In the genomic region with DNA sequence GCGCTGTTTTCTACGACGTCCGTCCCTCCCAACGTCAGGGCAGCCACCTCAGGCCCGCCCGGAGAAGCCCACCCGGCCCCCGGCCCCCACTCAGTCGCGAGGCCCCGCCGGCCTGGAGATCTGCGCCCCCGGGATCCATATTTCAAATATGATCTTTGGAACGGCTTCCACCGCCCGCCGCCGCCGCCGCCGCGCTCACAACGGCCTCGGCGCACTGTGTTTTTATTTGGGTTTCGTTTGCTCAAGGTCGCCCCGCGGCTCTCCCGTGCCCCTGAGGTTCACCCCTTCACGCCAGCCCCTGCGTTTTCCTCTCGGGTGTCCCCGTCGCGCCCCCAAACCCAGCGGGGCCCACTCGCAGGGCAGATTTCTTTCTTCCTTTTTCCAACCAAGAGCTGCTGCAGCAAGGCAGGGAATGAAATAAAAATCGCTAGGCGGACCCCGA, we compare ENCODE assay signal across 8 cellular contexts. TPM values are rescaled to one million over a fixed set of nuclear protein-coding genes. Genes with fewer than 3 reads are reported as not detected.
DNase-seq lines count a peak whose midpoint lies in the region; ATAC-seq and TF ChIP-seq lines count a peak whose summit lies in the region.

No MANE protein-coding gene starts in this region.

- peaks cover 35% of the 10 kb centered on the region for H3K27me3 Mint-ChIP-seq in neural progenitor cell (ENCODE audit: insufficient read depth, low read depth)

- H3K9ac ChIP-seq in NT2/D1 (ENCODE audit: insufficient read length, low read depth), result peak overlapping the region; percentile 56
- no peak overlapping the region for H3K9ac ChIP-seq in neural progenitor cell

- H2AFZ ChIP-seq in neural progenitor cell (replicated peaks), result peak overlapping the region; percentile 77

- peaks cover 3% of the 10 kb centered on the region; the same call in 1 of the 2 replicates for H3K9me3 ChIP-seq in BE2C
- H3K9me3 ChIP-seq in NT2/D1 (ENCODE audit: insufficient read depth, low read length), result peaks cover 8% of the 10 kb centered on the region; the same call in 1 of the 2 replicates
- H3K9me3 ChIP-seq in ectodermal cell (ENCODE audit: control insufficient read depth, low read length), result no peaks in the 10 kb centered on the region
- H3K9me3 ChIP-seq in neural progenitor cell (ENCODE audit: low read depth), result no peaks in the 10 kb centered on the region

- H3K4me3 ChIP-seq in BE2C (ENCODE audit: low read depth, low read length), result peak overlapping the region; percentile 60
- peak overlapping the region; percentile 62 for H3K4me3 ChIP-seq in NT2/D1 (ENCODE audit: insufficient read length, low read depth)
- peak overlapping the region; percentile 44 for H3K4me3 ChIP-seq in ectodermal cell (ENCODE audit: insufficient read depth, low read depth, low read length)
- H3K4me3 ChIP-seq in neural progenitor cell, result peak overlapping the region; percentile 56

- no peak for TF ChIP-seq CTCF in BE2C (IDR thresholded peaks at IDR 0.05; ENCODE audit: low read depth, low read length)
- TF ChIP-seq CTCF in neural progenitor cell (IDR thresholded peaks at IDR 0.05), result no peak

- DNase-seq in BE2C (no peak), NT2/D1 (ENCODE audit: low read depth, low spot score) (no peak), neural progenitor cell (ENCODE audit: low spot score) (no peak), midbrain (lab: John Stamatoyannopoulos, UW) (no peak)

- H3K4me1 ChIP-seq in BE2C (peaks cover 5% of the 10 kb centered on the region; the same call in 1 of the 2 replicates), NT2/D1 (ENCODE audit: insufficient read depth, insufficient read length) (peaks cover 17% of the 10 kb centered on the region), ectodermal cell (ENCODE audit: control insufficient read depth, insufficient read depth, low read length) (peaks cover 12% of the 10 kb centered on the region), neural progenitor cell (peaks cover 17% of the 10 kb centered on the region)

- H3K36me3 ChIP-seq in BE2C (no peaks in the 10 kb centered on the region), NT2/D1 (ENCODE audit: insufficient read depth, insufficient read length, low read length) (no peaks in the 10 kb centered on the region), ectodermal cell (ENCODE audit: control insufficient read depth, insufficient read depth, low read length) (no peaks in the 10 kb centered on the region), neural progenitor cell (no peaks in the 10 kb centered on the region)

- WGBS in ectodermal cell, 2 experiments, result 1% methylated on average over 43 of the region's 43 CpGs

- H3K9me3 Mint-ChIP-seq in neural progenitor cell, result no peaks in the 10 kb centered on the region

- no peaks in the 10 kb centered on the region for H3K36me3 Mint-ChIP-seq in neural progenitor cell

- H3K4me3 Mint-ChIP-seq in neural progenitor cell, result peak overlapping the region; percentile 86

- H3K27ac ChIP-seq in ectodermal cell (ENCODE audit: insufficient read depth, low read depth, low read length, poor library complexity, severe bottlenecking) (no peak overlapping the region), neural progenitor cell (no peak overlapping the region)

- H3K27me3 ChIP-seq in BE2C (peaks cover 49% of the 10 kb centered on the region), NT2/D1 (ENCODE audit: insufficient read depth, insufficient read length) (peaks cover 81% of the 10 kb centered on the region), ectodermal cell (ENCODE audit: control insufficient read depth, insufficient read depth, low read length, poor library complexity, severe bottlenecking) (peaks cover 78% of the 10 kb centered on the region), neural progenitor cell (peaks cover 92% of the 10 kb centered on the region)

- peaks cover 35% of the 10 kb centered on the region for H4K20me1 ChIP-seq in neural progenitor cell (ENCODE audit: low read depth)

- H3F3A ChIP-seq in neural progenitor cell (ENCODE audit: low read depth), result peaks cover 62% of the 10 kb centered on the region

- no peak for ATAC-seq in HG02973 (IDR thresholded peaks at IDR 0.05; ENCODE audit: unreplicated experiment)
- no peak for ATAC-seq in HG02884 (IDR thresholded peaks at IDR 0.05; ENCODE audit: unreplicated experiment)
- ATAC-seq in GM19023 (IDR thresholded peaks at IDR 0.05; ENCODE audit: unreplicated experiment), result no peak

- no peaks in the 10 kb centered on the region for H3K79me2 ChIP-seq in neural progenitor cell (ENCODE audit: low read depth)

- no peak overlapping the region for H3K27ac Mint-ChIP-seq in neural progenitor cell

- H3K4me2 ChIP-seq in neural progenitor cell, result peak overlapping the region; percentile 95

- H3K4me1 Mint-ChIP-seq in neural progenitor cell, result peaks cover 29% of the 10 kb centered on the region

RNA-seq across cellular contexts. Expression of a gene that starts 4.3 kb away (rescaled TPM):
- polyA plus RNA-seq in BE2C (2012; ENCODE audit: insufficient read depth, insufficient read length, low read depth), result 226 TPM
- polyA plus RNA-seq in ectodermal cell (2013, experiment 1 of 4), result 9.8 TPM
- 10.1 TPM for polyA plus RNA-seq in ectodermal cell (2013, experiment 2 of 4)
- 8.3 TPM for polyA plus RNA-seq in ectodermal cell (2013, experiment 3 of 4)
- 6.7 TPM for polyA plus RNA-seq in ectodermal cell (2013, experiment 4 of 4)
- 2.7 and 5.6 TPM in 2 replicates for total RNA-seq in neural progenitor cell (ENCODE audit: low replicate concordance)

RNA-seq across cellular contexts. Expression of a gene that starts 46.6 kb away (rescaled TPM):
- polyA plus RNA-seq in BE2C (2012; ENCODE audit: insufficient read depth, insufficient read length, low read depth), result 54.5 TPM
- 10.4 TPM for polyA plus RNA-seq in ectodermal cell (2013, experiment 1 of 4)
- polyA plus RNA-seq in ectodermal cell (2013, experiment 2 of 4), result 8.2 TPM
- 6.6 TPM for polyA plus RNA-seq in ectodermal cell (2013, experiment 3 of 4)
- polyA plus RNA-seq in ectodermal cell (2013, experiment 4 of 4), result 7.7 TPM
- total RNA-seq in neural progenitor cell (ENCODE audit: low replicate concordance), result 2.8 and 15.2 TPM in 2 replicates
